8 cellular contexts compared by ENCODE assay signal in the genomic region with DNA sequence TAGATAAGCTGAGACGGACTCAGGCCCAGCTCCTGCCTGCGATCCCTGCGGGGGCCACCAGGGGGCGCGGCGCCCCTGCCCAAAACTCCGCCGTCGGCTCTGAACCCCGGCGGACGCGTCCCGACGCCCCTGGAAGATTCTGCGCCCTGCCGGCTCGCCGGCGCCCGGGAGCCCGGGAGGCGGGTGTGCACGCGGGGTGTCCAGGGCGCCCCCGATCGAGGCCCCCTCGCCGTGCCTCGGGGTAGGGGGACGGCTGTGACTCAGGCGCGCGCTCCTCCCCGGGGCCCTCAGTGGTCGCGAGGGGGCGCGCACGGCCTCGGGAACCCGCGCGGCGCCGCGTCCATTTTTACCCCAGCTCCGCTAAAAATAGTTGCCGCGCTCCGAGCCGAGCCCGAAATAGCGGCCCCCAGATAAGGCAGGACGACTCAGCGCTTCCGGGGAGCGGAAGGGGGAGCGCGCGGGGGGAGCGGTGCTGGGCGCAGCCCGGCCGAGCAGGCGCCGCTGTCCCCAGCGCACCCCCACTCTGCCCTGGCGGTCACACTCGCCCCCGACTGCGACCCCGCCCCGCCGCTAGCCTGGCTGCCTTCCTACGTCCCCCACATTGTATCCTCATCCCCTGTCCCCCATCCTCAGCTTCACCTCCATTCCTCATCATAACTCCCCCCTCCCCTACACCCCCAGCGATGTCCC. TPM values are rescaled to one million over a fixed set of nuclear protein-coding genes. Genes with fewer than 3 reads are reported as not detected.
DNase-seq lines count a peak whose midpoint lies in the region; ATAC-seq and TF ChIP-seq lines count a peak whose summit lies in the region.

No MANE protein-coding gene starts in this region.

- H3K4me3 ChIP-seq in thoracic aorta, result peak overlapping the region; percentile 89

- peak overlapping the region in 2 of 3 donors; percentile 72 to 94 for H3K27ac Mint-ChIP-seq in IgD-negative memory B cell
- H3K27ac Mint-ChIP-seq in activated naive CD4-positive, alpha-beta T cell treated with anti-CD3 and anti-CD28 coated beads for 36 hours, result no peak overlapping the region

- peak; percentile 84 for DNase-seq in Daoy (ENCODE audit: low read depth)
- peak; percentile 60 for DNase-seq in SK-MEL-5 (ENCODE audit: low read depth, low spot score)
- DNase-seq in activated naive CD4-positive, alpha-beta T cell treated with anti-CD3 and anti-CD28 coated beads for 36 hours, result peak; percentile 81
- peak; percentile 84 for DNase-seq in germinal center (ENCODE audit: low spot score)
- DNase-seq in nucleus accumbens (lab: John Stamatoyannopoulos, UW), result peak in 54 of 56 donors; percentile 32 to 95 (median 82)
- DNase-seq in thoracic aorta (ENCODE audit: low spot score), result peak; percentile 71

- peaks cover 17 to 23% (median 19%) of the 10 kb centered on the region in 3 donors for H3K4me1 Mint-ChIP-seq in IgD-negative memory B cell
- H3K4me1 Mint-ChIP-seq in activated naive CD4-positive, alpha-beta T cell treated with anti-CD3 and anti-CD28 coated beads for 36 hours (ENCODE audit: low read depth), result peaks cover 27% of the 10 kb centered on the region

- H3K27ac ChIP-seq in thoracic aorta, result peak overlapping the region; percentile 94 to 95

- no peaks in the 10 kb centered on the region for H3K36me3 ChIP-seq in thoracic aorta

- TF ChIP-seq CTCF in thoracic aorta (IDR thresholded peaks at IDR 0.05), result peak; percentile 99

- ATAC-seq in GM21526 (IDR thresholded peaks at IDR 0.05; ENCODE audit: low FRiP score, unreplicated experiment) (peak; percentile 44), thoracic aorta (ENCODE audit: insufficient number of reproducible peaks, low FRiP score, low read depth) (peak; percentile 40)

- intact Hi-C loops in activated naive CD4-positive, alpha-beta T cell treated with anti-CD3 and anti-CD28 coated beads for 36 hours (cut with micrococcal nuclease), result loop anchor here (1.0 to 10.0 kb wide), 4 partner anchors 30 to 205 kb away; partner anchors contain the start of gene OPA3

- H3K27me3 Mint-ChIP-seq in IgD-negative memory B cell, result no peaks in the 10 kb centered on the region
- no peaks in the 10 kb centered on the region for H3K27me3 Mint-ChIP-seq in activated naive CD4-positive, alpha-beta T cell treated with anti-CD3 and anti-CD28 coated beads for 36 hours (ENCODE audit: low read depth)

- in situ Hi-C loops in SK-MEL-5 (cut with HindIII; ENCODE audit: low pct_unique_long_range_greater_than_20kb, low sequenced_read_pairs), result no loop called here

- H3K4me3 Mint-ChIP-seq in IgD-negative memory B cell, result peak overlapping the region; percentile 70 to 89 (median 82)
- peak overlapping the region; percentile 58 for H3K4me3 Mint-ChIP-seq in activated naive CD4-positive, alpha-beta T cell treated with anti-CD3 and anti-CD28 coated beads for 36 hours

- peaks cover 16 to 23% of the 10 kb centered on the region in 2 donors for H3K4me1 ChIP-seq in thoracic aorta (ENCODE audit: control insufficient read depth in 1 of 2, low read depth in 2 of 2)

- no peaks in the 10 kb centered on the region for H3K9me3 Mint-ChIP-seq in IgD-negative memory B cell
- H3K9me3 Mint-ChIP-seq in activated naive CD4-positive, alpha-beta T cell treated with anti-CD3 and anti-CD28 coated beads for 36 hours, result no peaks in the 10 kb centered on the region

- no peaks in the 10 kb centered on the region for H3K9me3 ChIP-seq in thoracic aorta

- CTCF ChIA-PET in activated naive CD4-positive, alpha-beta T cell treated with anti-CD3 and anti-CD28 coated beads for 36 hours (lab: Charles Lee), result interaction anchor here (0.8 to 17.6 kb wide), 20 partner anchors 9 to 255 kb away, joined by 3 to 351 read pairs (median 8); partner anchors contain the start of genes FOSB, QPCTL, RTN2 and SNRPD2

- no peaks in the 10 kb centered on the region for H3K27me3 ChIP-seq in thoracic aorta (replicated peaks; ENCODE audit: insufficient read depth)

- no peaks in the 10 kb centered on the region for H3K36me3 Mint-ChIP-seq in IgD-negative memory B cell
- H3K36me3 Mint-ChIP-seq in activated naive CD4-positive, alpha-beta T cell treated with anti-CD3 and anti-CD28 coated beads for 36 hours (ENCODE audit: low read depth), result no peaks in the 10 kb centered on the region

RNA-seq across cellular contexts. Expression of gene ERCC1, which starts 16.0 kb away (rescaled TPM):
- 121 and 154 TPM in 2 replicates for total RNA-seq in Daoy (2014; rRNA removed; shearing (Covaris generic))
- polyA plus RNA-seq in IgD-negative memory B cell, result 50.2 TPM
- 125 and 138 TPM in 2 replicates for total RNA-seq in SK-MEL-5 (2014; rRNA removed; shearing (Covaris generic))
- polyA plus RNA-seq in SK-MEL-5 (2015; cell fraction: cytosol; rRNA removed), result 104 and 133 TPM in 2 replicates
- polyA plus RNA-seq in SK-MEL-5 (2015; cell fraction: nucleus; rRNA removed), result 81.9 and 96.6 TPM in 2 replicates
- total RNA-seq in activated naive CD4-positive, alpha-beta T cell treated with anti-CD3 and anti-CD28 coated beads for 36 hours, result 10 to 100 TPM; 28.9 to 30.7 TPM
- 100 to 1,000 TPM in 1 of 2 donors, 10 to 100 TPM in 1; 99.8 to 224 TPM for total RNA-seq in thoracic aorta

RNA-seq across cellular contexts. Expression of gene FOSB, which starts 28.1 kb away (rescaled TPM):
- 0.80 and 0.83 TPM in 2 replicates for total RNA-seq in Daoy (2014; rRNA removed; shearing (Covaris generic))
- 48.1 TPM for polyA plus RNA-seq in IgD-negative memory B cell
- total RNA-seq in SK-MEL-5 (2014; rRNA removed; shearing (Covaris generic)), result 0.13 and 0.42 TPM in 2 replicates
- 0.81 and 3.8 TPM in 2 replicates for polyA plus RNA-seq in SK-MEL-5 (2015; cell fraction: cytosol; rRNA removed)
- polyA plus RNA-seq in SK-MEL-5 (2015; cell fraction: nucleus; rRNA removed), result 1.5 and 3.8 TPM in 2 replicates
- total RNA-seq in activated naive CD4-positive, alpha-beta T cell treated with anti-CD3 and anti-CD28 coated beads for 36 hours, result 1 to 10 TPM; 8.0 to 8.7 TPM
- total RNA-seq in thoracic aorta, result 100 to 1,000 TPM; 126 to 587 TPM

RNA-seq across cellular contexts. Expression of gene POLR1G, which starts 33.3 kb away (rescaled TPM):
- 24.7 and 32.1 TPM in 2 replicates for total RNA-seq in Daoy (2014; rRNA removed; shearing (Covaris generic))
- 2.2 TPM for polyA plus RNA-seq in IgD-negative memory B cell
- 19.3 and 20.2 TPM in 2 replicates for total RNA-seq in SK-MEL-5 (2014; rRNA removed; shearing (Covaris generic))
- 22.4 and 35.3 TPM in 2 replicates for polyA plus RNA-seq in SK-MEL-5 (2015; cell fraction: cytosol; rRNA removed)
- 12.3 and 16.9 TPM in 2 replicates for polyA plus RNA-seq in SK-MEL-5 (2015; cell fraction: nucleus; rRNA removed)
- total RNA-seq in activated naive CD4-positive, alpha-beta T cell treated with anti-CD3 and anti-CD28 coated beads for 36 hours, result 1 to 10 TPM; 7.4 to 7.6 TPM
- 1 to 10 TPM; 2.2 to 9.9 TPM for total RNA-seq in thoracic aorta

RNA-seq across cellular contexts. Expression of gene PPP1R13L, which starts 34.8 kb away (rescaled TPM):
- 3.7 and 13.4 TPM in 2 replicates for total RNA-seq in Daoy (2014; rRNA removed; shearing (Covaris generic))
- 1.6 TPM for polyA plus RNA-seq in IgD-negative memory B cell
- 1.5 and 1.8 TPM in 2 replicates for total RNA-seq in SK-MEL-5 (2014; rRNA removed; shearing (Covaris generic))
- 3.9 and 4.6 TPM in 2 replicates for polyA plus RNA-seq in SK-MEL-5 (2015; cell fraction: cytosol; rRNA removed)
- polyA plus RNA-seq in SK-MEL-5 (2015; cell fraction: nucleus; rRNA removed), result 0.53 and 10.8 TPM in 2 replicates
- 1 to 10 TPM; 4.0 to 4.8 TPM for total RNA-seq in activated naive CD4-positive, alpha-beta T cell treated with anti-CD3 and anti-CD28 coated beads for 36 hours
- 100 to 1,000 TPM in 1 of 2 donors, 10 to 100 TPM in 1; 51.2 to 112 TPM for total RNA-seq in thoracic aorta

RNA-seq across cellular contexts. Expression of gene RTN2, which starts 57.1 kb away (rescaled TPM):
- 0.98 and 3.5 TPM in 2 replicates for total RNA-seq in Daoy (2014; rRNA removed; shearing (Covaris generic))
- 0.71 TPM for polyA plus RNA-seq in IgD-negative memory B cell
- total RNA-seq in SK-MEL-5 (2014; rRNA removed; shearing (Covaris generic)), result 10.0 and 12.8 TPM in 2 replicates
- polyA plus RNA-seq in SK-MEL-5 (2015; cell fraction: cytosol; rRNA removed), result 25.9 and 29.0 TPM in 2 replicates
- 9.4 and 10.4 TPM in 2 replicates for polyA plus RNA-seq in SK-MEL-5 (2015; cell fraction: nucleus; rRNA removed)
- total RNA-seq in activated naive CD4-positive, alpha-beta T cell treated with anti-CD3 and anti-CD28 coated beads for 36 hours, result under 1 TPM; 0.69 to 0.84 TPM
- 10 to 100 TPM; 16.0 to 22.6 TPM for total RNA-seq in thoracic aorta

Comparison
In these comparisons a context has a peak if more than half of its experiments do, and no peak if none do; other contexts are left out.
1. Peak in every context shown above with its lines: DNase-seq, ATAC-seq, H3K4me3 ChIP-seq and H3K27ac ChIP-seq.
2. RNA of gene FOSB, which starts 28.1 kb away (total RNA-seq): 126 to 587 TPM in thoracic aorta; 8.0 to 8.7 TPM in activated naive CD4-positive, alpha-beta T cell treated with anti-CD3 and anti-CD28 coated beads for 36 hours, 0.80 to 0.83 TPM in Daoy and 0.13 to 0.42 TPM in SK-MEL-5; every median in the first group is over 10 times any median in the second.